ENCODE assay signal across 8 cellular contexts in the genomic region with DNA sequence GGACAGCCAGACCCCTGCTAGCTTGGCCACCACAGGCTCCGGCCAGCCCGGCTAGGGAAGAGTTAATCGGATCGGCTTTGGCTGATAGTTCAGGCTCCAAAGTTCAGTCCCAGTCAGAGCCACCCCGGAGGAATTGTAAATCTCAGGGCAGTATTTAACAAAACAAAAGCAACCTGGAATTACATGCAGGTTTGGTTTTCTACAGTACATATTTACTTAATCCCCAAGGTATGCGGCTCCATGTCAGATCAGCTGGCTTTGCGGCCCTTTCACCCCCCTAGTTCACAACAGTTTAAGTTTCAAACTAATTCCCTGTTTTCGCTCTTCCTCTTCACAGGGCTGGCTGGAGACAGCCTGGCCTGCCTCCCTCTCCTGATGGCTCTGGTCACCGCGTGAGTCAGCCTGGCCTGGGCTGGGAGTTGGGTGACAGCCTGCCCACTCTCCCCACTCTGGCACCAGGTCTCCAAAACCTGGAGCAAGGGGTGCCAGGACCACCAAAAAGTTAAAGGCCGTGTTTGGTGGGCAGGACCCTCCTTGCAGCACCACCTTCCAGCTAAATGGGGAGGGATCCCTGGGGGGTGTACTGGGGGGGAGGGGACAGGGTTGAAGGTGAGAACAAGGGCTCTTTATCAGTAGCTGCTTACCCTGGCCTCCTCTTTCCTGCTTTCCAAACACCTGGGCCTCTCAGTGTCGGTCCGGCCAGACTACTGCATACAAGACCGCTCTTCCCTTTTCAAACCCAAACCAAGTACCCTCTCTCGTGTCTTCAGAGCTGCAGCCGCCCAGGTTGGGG. TPM values are rescaled to one million over a fixed set of nuclear protein-coding genes. Genes with fewer than 3 reads are reported as not detected.
DNase-seq lines count a peak whose midpoint lies in the region; ATAC-seq and TF ChIP-seq lines count a peak whose summit lies in the region.

No MANE protein-coding gene starts in this region.

- POLR2A ChIA-PET in GM10248 (lab: Yijun Ruan, JAX), result no interaction called here

- H3K4me1 ChIP-seq in heart right ventricle (peaks cover 7 to 77% (median 54%) of the 10 kb centered on the region in 9 donors), parathyroid adenoma (no peaks in the 10 kb centered on the region)

- 3 to 6% methylated on average over 16 of the region's 16 CpGs for whole genome bisulfite sequencing in heart right ventricle, 2 donors

- peaks cover 0 to 9% (median 0%) of the 10 kb centered on the region in 7 donors for H3K27me3 ChIP-seq in heart right ventricle
- H3K27me3 ChIP-seq in parathyroid adenoma (ENCODE audit: control insufficient read depth, insufficient read depth, low read length), result no peaks in the 10 kb centered on the region

- TF ChIP-seq CTCF in heart right ventricle (IDR thresholded peaks at IDR 0.05) (no peak), parathyroid adenoma (IDR thresholded peaks at IDR 0.05) (no peak), GM10248 (IDR thresholded peaks at IDR 0.05; ENCODE audit: control extremely low read depth, extremely low read depth, low read depth, missing control alignments) (no peak)

- peak overlapping the region; percentile 92 to 98 (median 96) for H3K27ac ChIP-seq in heart right ventricle
- peak overlapping the region; percentile 93 for H3K27ac ChIP-seq in parathyroid adenoma

- peak overlapping the region; percentile 94 for H3K4me2 ChIP-seq in parathyroid adenoma (ENCODE audit: low read length)

- no peaks in the 10 kb centered on the region for H3K27me3 Mint-ChIP-seq in activated T-helper 2 cell treated with anti-CD3 and anti-CD28 coated beads, Interferon-gamma antibody, Interleukin-2, Interleukin-4, amounts not matched to agents 10 μg/mL and 5 μg/mL and 100 μg/mL, durations not matched to agents 14 hours and 24 hours and 36 hours (ENCODE audit: low read depth)

- CTCF ChIA-PET in GM10248 (lab: Yijun Ruan, JAX), result interaction anchor here (0.9 to 7.5 kb wide), 5 partner anchors 13 to 341 kb away, joined by 3 to 98 read pairs (median 6); no protein-coding TSS in a partner anchor

- peaks cover 46% of the 10 kb centered on the region for H3K4me1 Mint-ChIP-seq in activated T-helper 2 cell treated with anti-CD3 and anti-CD28 coated beads, Interferon-gamma antibody, Interleukin-2, Interleukin-4, amounts not matched to agents 10 μg/mL and 5 μg/mL and 100 μg/mL, durations not matched to agents 14 hours and 24 hours and 36 hours (ENCODE audit: low read depth)

- H3K36me3 ChIP-seq in heart right ventricle, result peaks cover 0 to 25% (median 16%) of the 10 kb centered on the region in 9 donors
- no peaks in the 10 kb centered on the region for H3K36me3 ChIP-seq in parathyroid adenoma (ENCODE audit: control insufficient read depth, insufficient read depth, low read length)

- H3K36me3 Mint-ChIP-seq in activated T-helper 2 cell treated with anti-CD3 and anti-CD28 coated beads, Interferon-gamma antibody, Interleukin-2, Interleukin-4, amounts not matched to agents 10 μg/mL and 5 μg/mL and 100 μg/mL, durations not matched to agents 14 hours and 24 hours and 36 hours (ENCODE audit: low read depth), result peaks cover 47% of the 10 kb centered on the region

- H3K9me3 ChIP-seq in heart right ventricle, result no peaks in the 10 kb centered on the region
- no peaks in the 10 kb centered on the region for H3K9me3 ChIP-seq in parathyroid adenoma (ENCODE audit: control insufficient read depth, low read length)

- intact Hi-C loops in activated T-helper 2 cell treated with anti-CD3 and anti-CD28 coated beads, Interferon-gamma antibody, Interleukin-2, Interleukin-4, amounts not matched to agents 10 μg/mL and 5 μg/mL and 100 μg/mL, durations not matched to agents 14 hours and 24 hours and 36 hours (cut with micrococcal nuclease), result loop anchor here (5.0 kb wide), 2 partner anchors 319 to 709 kb away; no protein-coding TSS in a partner anchor
- intact Hi-C loops in heart right ventricle (cut with DNase I), result loop anchor here in 8 of 10 donors (2.0 to 10.0 kb wide), 16 partner anchors 15 to 274 kb away; no protein-coding TSS in a partner anchor

- peak overlapping the region; percentile 98 for H3K4me3 Mint-ChIP-seq in activated T-helper 2 cell treated with anti-CD3 and anti-CD28 coated beads, Interferon-gamma antibody, Interleukin-2, Interleukin-4, amounts not matched to agents 10 μg/mL and 5 μg/mL and 100 μg/mL, durations not matched to agents 14 hours and 24 hours and 36 hours (ENCODE audit: low read depth)

- H3K9ac ChIP-seq in parathyroid adenoma, result peak overlapping the region; percentile 14

- peak; percentile 75 for DNase-seq in AG20443 (ENCODE audit: low spot score)
- peak; percentile 48 for DNase-seq in HS-27A (ENCODE audit: low read depth)
- DNase-seq in activated T-helper 2 cell treated with anti-CD3 and anti-CD28 coated beads, Interferon-gamma antibody, Interleukin-2, Interleukin-4, amounts not matched to agents 10 μg/mL and 5 μg/mL and 100 μg/mL, durations not matched to agents 14 hours and 24 hours and 36 hours (ENCODE audit: low spot score), result no peak
- peak; percentile 60 to 74 for DNase-seq in heart right ventricle
- no peak for DNase-seq in NCI-H128 (lab: John Stamatoyannopoulos, UW; ENCODE audit: unreplicated experiment)
- no peak for DNase-seq in GM10248 (ENCODE audit: extremely low spot score)

- H3K9me3 Mint-ChIP-seq in activated T-helper 2 cell treated with anti-CD3 and anti-CD28 coated beads, Interferon-gamma antibody, Interleukin-2, Interleukin-4, amounts not matched to agents 10 μg/mL and 5 μg/mL and 100 μg/mL, durations not matched to agents 14 hours and 24 hours and 36 hours, result no peaks in the 10 kb centered on the region

- no peaks in the 10 kb centered on the region for H3K79me2 ChIP-seq in parathyroid adenoma

- H2AFZ ChIP-seq in parathyroid adenoma, result peak overlapping the region; percentile 80

- ATAC-seq in heart right ventricle, result peak; percentile 21 to 69 (median 46)
- no peak for ATAC-seq in esophagus mucosa

- H3K27ac Mint-ChIP-seq in activated T-helper 2 cell treated with anti-CD3 and anti-CD28 coated beads, Interferon-gamma antibody, Interleukin-2, Interleukin-4, amounts not matched to agents 10 μg/mL and 5 μg/mL and 100 μg/mL, durations not matched to agents 14 hours and 24 hours and 36 hours, result peak overlapping the region; percentile 76

- peak overlapping the region; percentile 55 to 91 (median 78) for H3K4me3 ChIP-seq in heart right ventricle
- peak overlapping the region; percentile 88 for H3K4me3 ChIP-seq in parathyroid adenoma (ENCODE audit: low read depth, low read length)

RNA-seq across cellular contexts. Expression of a gene that starts 1.9 kb away (rescaled TPM):
- total RNA-seq in activated T-helper 2 cell treated with anti-CD3 and anti-CD28 coated beads, Interferon-gamma antibody, Interleukin-2, Interleukin-4, amounts not matched to agents 10 μg/mL and 5 μg/mL and 100 μg/mL, durations not matched to agents 14 hours and 24 hours and 36 hours, result 93.6 and 95.2 TPM in 2 replicates
- 10 to 100 TPM; 50.8 to 88.3 (median 63.7) TPM for total RNA-seq in heart right ventricle
- 10 to 100 TPM; 39.9 to 93.5 TPM for polyA plus RNA-seq in heart right ventricle
- 116 TPM for total RNA-seq in esophagus mucosa

RNA-seq across cellular contexts. Expression of a gene that starts 27.8 kb away (rescaled TPM):
- not detected in 2 replicates for total RNA-seq in activated T-helper 2 cell treated with anti-CD3 and anti-CD28 coated beads, Interferon-gamma antibody, Interleukin-2, Interleukin-4, amounts not matched to agents 10 μg/mL and 5 μg/mL and 100 μg/mL, durations not matched to agents 14 hours and 24 hours and 36 hours
- total RNA-seq in heart right ventricle, result not detected
- polyA plus RNA-seq in heart right ventricle, result not detected
- total RNA-seq in esophagus mucosa, result not detected

Comparison
In these comparisons a context has a peak if more than half of its experiments do, and no peak if none do; other contexts are left out.
1. DNase-seq: peak in AG20443 (single experiment), HS-27A (single experiment) and heart right ventricle (2 of 2); none in activated T-helper 2 cell treated with anti-CD3 and anti-CD28 coated beads, Interferon-gamma antibody, Interleukin-2, Interleukin-4, amounts not matched to agents 10 μg/mL and 5 μg/mL and 100 μg/mL, durations not matched to agents 14 hours and 24 hours and 36 hours (single experiment), NCI-H128 (single experiment) and GM10248 (single experiment).